ENCODE assay signal across 9 cellular contexts in the genomic region with DNA sequence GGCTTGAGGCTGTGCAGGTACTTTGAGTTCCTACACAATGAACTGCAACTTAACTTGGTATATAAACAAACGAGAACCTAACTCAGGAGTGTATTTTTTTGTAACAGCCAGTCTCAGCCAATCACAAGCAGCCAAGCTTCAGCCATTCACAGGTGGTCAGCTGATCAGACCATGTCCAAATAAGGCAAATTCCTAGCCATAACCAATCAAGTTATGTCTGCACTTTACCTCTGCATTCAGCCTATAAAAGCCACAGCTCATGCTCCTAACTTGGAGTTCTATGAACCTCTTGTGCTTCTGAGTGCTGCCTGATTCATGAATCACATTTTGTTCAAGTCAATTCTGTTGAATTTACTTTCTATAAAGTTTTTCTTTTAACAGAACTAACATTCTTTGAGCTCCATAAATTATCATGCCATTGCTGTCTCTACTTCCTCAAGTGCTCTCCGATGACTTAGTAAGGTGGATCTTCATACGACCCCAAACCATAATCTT. TPM values are rescaled to one million over a fixed set of nuclear protein-coding genes. Genes with fewer than 3 reads are reported as not detected.
"Had no signal": no experiment of that assay in that cellular context is flagged by ENCODE, and none has a peak within 500 bp of the region (broad histone marks: within the 10 kb centered on the region; RNA-seq: fewer than 3 reads in every experiment).

No MANE protein-coding gene starts in this region.

- FAIRE-seq: H54, HepG2, K562 had no signal

- H3K27ac ChIP-seq: GM23248 had no signal

- H3K27ac Mint-ChIP-seq: H9 had no signal

- H3K9ac ChIP-seq: GM23248 had no signal

- H3K4me3 ChIP-seq: GM23248, K562 had no signal

- DNase-seq: GM23248, GOT3, H9, HCEC 1CT, KG1 had no signal

- H3K4me3 Mint-ChIP-seq: H9 had no signal

- H2AFZ ChIP-seq: GM23248 had no signal

RNA-seq across cellular contexts. Expression of a gene that starts 16.8 kb away (rescaled TPM):
- total RNA-seq: HepG2, HT1080, K562 had no signal
- polyA plus RNA-seq: HepG2, K562 had no signal

RNA-seq across cellular contexts. Expression of a gene that starts 43.2 kb away (rescaled TPM):
- total RNA-seq: H9, HepG2, HT1080, K562 had no signal
- polyA plus RNA-seq: GM23248, HepG2, K562 had no signal
